In the genomic region with DNA sequence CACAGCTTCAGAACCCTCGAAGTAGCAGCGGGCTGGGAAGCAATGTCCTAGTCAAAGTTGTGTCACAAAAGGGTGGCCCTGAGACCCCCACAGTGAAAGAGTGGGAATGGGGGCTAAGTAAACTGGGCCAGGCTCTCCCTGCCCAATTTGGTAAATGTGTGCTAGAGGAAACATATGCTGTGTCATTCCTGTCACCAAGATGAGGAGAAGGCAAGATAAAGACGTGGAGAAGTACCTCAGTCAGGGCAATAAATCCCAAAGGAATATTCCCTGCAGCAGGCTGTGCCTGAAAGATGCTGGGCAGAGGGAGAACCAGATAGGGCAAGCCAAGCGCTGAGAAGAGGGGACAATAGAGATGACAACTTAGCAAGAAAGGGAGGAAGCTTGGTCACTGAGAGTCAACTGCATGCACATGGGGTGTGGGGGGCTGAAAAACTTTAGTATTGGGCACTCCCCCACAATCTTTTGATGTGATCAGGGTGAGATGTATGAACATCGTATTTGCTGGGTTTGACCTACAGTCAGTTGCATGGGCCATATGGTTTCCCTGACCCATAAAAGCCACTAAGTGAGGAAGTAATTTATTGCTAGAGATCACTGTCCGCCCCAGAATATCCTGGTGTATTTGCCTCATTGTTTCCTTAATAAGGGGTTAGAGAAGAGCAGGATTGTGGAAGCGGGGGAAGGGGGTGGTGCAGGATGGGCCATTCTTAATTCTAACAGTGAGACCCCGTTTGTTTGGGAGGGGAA, we compare ENCODE assay signal across 20 cellular contexts. TPM values are rescaled to one million over a fixed set of nuclear protein-coding genes. Genes with fewer than 3 reads are reported as not detected.
DNase-seq lines count a peak whose midpoint lies in the region; ATAC-seq and TF ChIP-seq lines count a peak whose summit lies in the region.
"Had no signal": no experiment of that assay in that cellular context is flagged by ENCODE, and none has a peak within 500 bp of the region (broad histone marks: within the 10 kb centered on the region; RNA-seq: fewer than 3 reads in every experiment).

No MANE protein-coding gene starts in this region.

- no peaks in the 10 kb centered on the region for H3K36me3 Mint-ChIP-seq in nephron (ENCODE audit: low read depth)
- H3K36me3 Mint-ChIP-seq in type B pancreatic cell: no peaks in the 10 kb centered on the region

- H3K4me1 Mint-ChIP-seq in nephron (peaks cover 15% of the 10 kb centered on the region), type B pancreatic cell (ENCODE audit: unreplicated experiment) (peaks cover 16% of the 10 kb centered on the region)

- H3K4me1 ChIP-seq in Peyer's patch (no peaks in the 10 kb centered on the region), right cardiac atrium (ENCODE audit: control insufficient read depth, insufficient read depth, low read length) (no peaks in the 10 kb centered on the region)
- H3K4me1 ChIP-seq: HAP-1 had no signal

- H3K9me3 ChIP-seq in WERI-Rb-1 (ENCODE audit: severe bottlenecking) (no peaks in the 10 kb centered on the region), Peyer's patch (no peaks in the 10 kb centered on the region), right cardiac atrium (ENCODE audit: control insufficient read depth, low read length) (no peaks in the 10 kb centered on the region)
- H3K9me3 ChIP-seq: HAP-1 had no signal

- H3K27ac Mint-ChIP-seq in nephron (peak overlapping the region in 2 of 3 experiments; percentile 48 to 78), type B pancreatic cell (peak overlapping the region; percentile 17)

- no peak for TF ChIP-seq POLR2A in Peyer's patch (IDR thresholded peaks at IDR 0.05)

- no peak overlapping the region; the same call in 1 of the 2 replicates for H3K4me3 ChIP-seq in WERI-Rb-1 (ENCODE audit: low read depth, low read length)
- no peak overlapping the region for H3K4me3 ChIP-seq in Peyer's patch
- no peak overlapping the region for H3K4me3 ChIP-seq in right cardiac atrium (ENCODE audit: low read length)
- H3K4me3 ChIP-seq: BLaER1 treated with 17β-estradiol and CSF1 and Interleukin-3, amounts not matched to agents 10 nM and 100 nM; HAP-1 had no signal

- H3K36me3 ChIP-seq in WERI-Rb-1 (no peaks in the 10 kb centered on the region), Peyer's patch (no peaks in the 10 kb centered on the region)
- H3K36me3 ChIP-seq: BLaER1 treated with 17β-estradiol and CSF1 and Interleukin-3, amounts not matched to agents 10 nM and 100 nM; HAP-1 had no signal

- peak; percentile 33 for DNase-seq in NOMO-1 treated with DMSO at 0.1 percent for 48 hours (lab: John Stamatoyannopoulos, UW; ENCODE audit: unreplicated experiment)
- no peak for DNase-seq in NOMO-1 treated with dmso at 0.1 percent for 144 hours (lab: John Stamatoyannopoulos, UW; ENCODE audit: unreplicated experiment)
- peak; percentile 18 for DNase-seq in WERI-Rb-1
- no peak for DNase-seq in type B pancreatic cell (ENCODE audit: extremely low spot score, unreplicated experiment)
- DNase-seq in Peyer's patch: no peak
- no peak for DNase-seq in right cardiac atrium
- no peak for DNase-seq in T-helper 9 cell
- DNase-seq: DMS153; EL; IMR-90; NCI-H1092; NCI-H1694; NCI-H2171; NCI-H510A; NK-92 treated with Interleukin-12 subunit alpha and Interleukin-12 subunit beta, amount 100 ng/mL, for 24 hours; SHP77 had no signal

- TF ChIP-seq CTCF in WERI-Rb-1 (IDR thresholded peaks at IDR 0.05; ENCODE audit: low read depth, low read length) (no peak), nephron (IDR thresholded peaks at IDR 0.05; ENCODE audit: unreplicated experiment in 3 of 3) (no peak), type B pancreatic cell (conservative IDR thresholded peaks at IDR 0.05) (no peak), Peyer's patch (IDR thresholded peaks at IDR 0.05) (no peak)

- peaks cover 3% of the 10 kb centered on the region for H3K27me3 Mint-ChIP-seq in nephron (ENCODE audit: low read depth)
- peaks cover 10% of the 10 kb centered on the region for H3K27me3 Mint-ChIP-seq in type B pancreatic cell

- intact Hi-C loops in right cardiac atrium (cut with DNase I): no loop called here

- 64% methylated on average over 8 of the region's 8 CpGs for WGBS in right cardiac atrium

- H3K9me3 Mint-ChIP-seq in nephron (peaks cover 2% of the 10 kb centered on the region), type B pancreatic cell (no peaks in the 10 kb centered on the region)

- H3K27ac ChIP-seq in WERI-Rb-1 (no peak overlapping the region), Peyer's patch (no peak overlapping the region), right cardiac atrium (ENCODE audit: low read length) (no peak overlapping the region)
- H3K27ac ChIP-seq: BLaER1 treated with 17β-estradiol and CSF1 and Interleukin-3, amounts not matched to agents 10 nM and 100 nM had no signal

- H3K27me3 ChIP-seq in WERI-Rb-1 (ENCODE audit: insufficient read depth, low read depth, severe bottlenecking) (no peaks in the 10 kb centered on the region), Peyer's patch (no peaks in the 10 kb centered on the region), right cardiac atrium (ENCODE audit: control insufficient read depth, insufficient read depth) (no peaks in the 10 kb centered on the region)
- H3K27me3 ChIP-seq: BLaER1 treated with 17β-estradiol and CSF1 and Interleukin-3, amounts not matched to agents 10 nM and 100 nM had no signal

- no peak for ATAC-seq in right cardiac atrium
- ATAC-seq: SK-N-SH treated with all-trans-retinoic acid at 6 μM for 48 hours had no signal

- H3K4me3 Mint-ChIP-seq in nephron: no peak overlapping the region
- no peak overlapping the region for H3K4me3 Mint-ChIP-seq in type B pancreatic cell

RNA-seq across cellular contexts. Expression of a gene that starts 49.9 kb away (rescaled TPM):
- total RNA-seq in type B pancreatic cell (ENCODE audit: low replicate concordance) (5.2 and 34.8 TPM in 2 replicates), Peyer's patch (100 to 1,000 TPM in 1 of 4 donors, 10 to 100 TPM in 2, 1 to 10 TPM in 1; 4.9 to 446 (median 22.2) TPM), right cardiac atrium (1 to 10 TPM; 2.2 to 3.6 (median 3.4) TPM)
- 3.8 TPM for polyA plus RNA-seq in right cardiac atrium
- total RNA-seq: IMR-90 had no signal
- polyA plus RNA-seq: IMR-90 had no signal

Comparison
In these comparisons a context has a peak if more than half of its experiments do, and no peak if none do; other contexts are left out.
1. DNase-seq: peak in NOMO-1 treated with DMSO at 0.1 percent for 48 hours (single experiment) and WERI-Rb-1 (single experiment); none in NOMO-1 treated with dmso at 0.1 percent for 144 hours (single experiment), type B pancreatic cell (single experiment), Peyer's patch (0 of 3), right cardiac atrium (0 of 3) and T-helper 9 cell (single experiment).